ENCODE assay signal across 29 cellular contexts in the genomic region with DNA sequence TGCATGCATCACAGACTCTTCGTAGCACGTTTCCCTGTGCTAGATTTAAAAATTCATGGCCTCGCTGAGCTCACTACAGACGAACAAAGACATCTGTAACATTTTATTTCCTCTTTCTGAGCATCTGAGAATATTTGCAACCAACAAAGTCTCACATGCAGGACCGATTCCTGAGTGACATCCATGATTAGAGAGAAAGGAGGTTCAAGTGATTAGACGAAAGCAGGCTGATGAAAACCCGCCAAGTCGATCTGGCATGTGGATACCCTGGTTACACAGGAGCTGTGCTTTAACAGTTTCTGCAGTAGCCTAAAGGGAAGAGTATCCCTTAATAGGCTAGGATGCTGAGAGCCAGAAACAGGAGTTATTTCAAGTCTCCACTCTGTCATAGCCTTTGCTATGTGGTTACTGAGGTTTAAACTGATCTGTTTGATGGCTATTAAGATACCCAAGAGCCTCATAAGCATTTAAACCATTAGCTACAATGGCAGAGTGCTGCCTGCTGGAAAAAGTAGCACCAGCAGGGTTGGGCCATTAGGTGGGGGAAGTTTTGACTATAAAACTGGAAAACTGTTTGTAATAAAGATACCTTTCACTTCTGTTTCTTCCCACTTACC.
A peak's percentile ranks its signal among the peaks of the same experiment; 100 is the strongest.
DNase-seq lines count a peak whose midpoint lies in the region; ATAC-seq and TF ChIP-seq lines count a peak whose summit lies in the region.
"Had no signal": no experiment of that assay in that cellular context is flagged by ENCODE, and none has a peak within 500 bp of the region (broad histone marks: within the 10 kb centered on the region; RNA-seq: fewer than 3 reads in every experiment).

No MANE protein-coding gene starts in this region.

- peaks cover 28% of the 10 kb centered on the region for H3K36me3 Mint-ChIP-seq in activated T-cell treated with anti-CD3 and anti-CD28 coated beads, Interleukin-2, amount 50 U/mL, for 24 hours (ENCODE audit: low read depth)
- peaks cover 31% of the 10 kb centered on the region for H3K36me3 Mint-ChIP-seq in activated T-cell treated with anti-CD3 and anti-CD28 coated beads, Interleukin-2, amount 50 U/mL, for 4 hours (ENCODE audit: insufficient read depth)
- peaks cover 16% of the 10 kb centered on the region for H3K36me3 Mint-ChIP-seq in T-helper 17 cell (ENCODE audit: low read depth)
- H3K36me3 Mint-ChIP-seq: IgD-negative memory B cell had no signal

- H3K27me3 ChIP-seq in esophagus muscularis mucosa (peaks cover 0 to 13% (median 0%) of the 10 kb centered on the region in 4 donors), skeletal muscle tissue (ENCODE audit: control insufficient read depth in 3 of 3, insufficient read depth in 3 of 3, low read length in 3 of 3) (no peaks in the 10 kb centered on the region)
- H3K27me3 ChIP-seq: testis, uterus had no signal

- DNase-seq in activated T-cell treated with anti-CD3 and anti-CD28 coated beads, Interleukin-2, amount 50 U/mL, for 24 hours: no peak
- no peak for DNase-seq in activated T-cell treated with anti-CD3 and anti-CD28 coated beads, Interleukin-2, amount 50 U/mL, for 4 hours
- no peak for DNase-seq in T-helper 17 cell
- peak; percentile 68 for DNase-seq in esophagus muscularis mucosa (ENCODE audit: extremely low spot score)
- DNase-seq in activated effector memory CD4-positive, alpha-beta T cell treated with anti-CD3 and anti-CD28 coated beads, Interleukin-2, amount 50 U/mL, for 16 hours: no peak
- no peak for DNase-seq in NCI-H748 (lab: John Stamatoyannopoulos, UW; ENCODE audit: unreplicated experiment)
- DNase-seq: activated CD4-positive, alpha-beta T cell treated with anti-CD3 and anti-CD28 coated beads, Interleukin-2, amount 50 U/mL, for 48 hours; activated CD4-positive, CD25-positive, alpha-beta regulatory T cell; activated naive CD4-positive, alpha-beta T cell treated with anti-CD3 and anti-CD28 coated beads for 36 hours; COR-L47; DMS79 treated with DMSO at 0.1 percent for 48 hours; effector CD8-positive, alpha-beta T cell; H7; kidney glomerular epithelial cell; NCI-H1092 treated with DMSO at 0.1 percent for 48 hours; NCI-H1930; NCI-H526; posterior cingulate gyrus; SHP77 treated with DMSO at 0.1 percent for 48 hours; stimulated activated CD4-positive, alpha-beta T cell treated with anti-CD3 and anti-CD28 coated beads, Interleukin-15, amount 100 ng/mL, for 24 hours; stimulated activated naive CD4-positive, alpha-beta T cell; testis; uterus had no signal

- H3K9me3 Mint-ChIP-seq in activated T-cell treated with anti-CD3 and anti-CD28 coated beads, Interleukin-2, amount 50 U/mL, for 24 hours: peaks cover 4% of the 10 kb centered on the region
- H3K9me3 Mint-ChIP-seq in activated T-cell treated with anti-CD3 and anti-CD28 coated beads, Interleukin-2, amount 50 U/mL, for 4 hours: no peaks in the 10 kb centered on the region
- H3K9me3 Mint-ChIP-seq: activated naive CD4-positive, alpha-beta T cell treated with anti-CD3 and anti-CD28 coated beads for 36 hours; IgD-negative memory B cell had no signal

- TF ChIP-seq EP300 in esophagus muscularis mucosa (IDR thresholded peaks at IDR 0.05): no peak

- H3K27ac ChIP-seq in esophagus muscularis mucosa (replicated peaks in 1 of 4): no peak overlapping the region
- peak overlapping the region; percentile 96 for H3K27ac ChIP-seq in skeletal muscle tissue (ENCODE audit: low read depth, low read length)
- H3K27ac ChIP-seq: A549, testis, uterus had no signal

- TF ChIP-seq CTCF in esophagus muscularis mucosa (IDR thresholded peaks at IDR 0.05): no peak

- no peak for TF ChIP-seq POLR2A in esophagus muscularis mucosa (IDR thresholded peaks at IDR 0.05; ENCODE audit: low read depth)

- no peak overlapping the region for H3K4me3 Mint-ChIP-seq in activated T-cell treated with anti-CD3 and anti-CD28 coated beads, Interleukin-2, amount 50 U/mL, for 24 hours
- no peak overlapping the region for H3K4me3 Mint-ChIP-seq in activated T-cell treated with anti-CD3 and anti-CD28 coated beads, Interleukin-2, amount 50 U/mL, for 4 hours
- H3K4me3 Mint-ChIP-seq in T-helper 17 cell: no peak overlapping the region
- H3K4me3 Mint-ChIP-seq: IgD-negative memory B cell had no signal

- no peak for ATAC-seq in activated T-cell treated with anti-CD3 and anti-CD28 coated beads, Interleukin-2, amount 50 U/mL, for 4 hours
- ATAC-seq in T-helper 17 cell (no peak), HG03045 (IDR thresholded peaks at IDR 0.05; ENCODE audit: unreplicated experiment) (no peak)
- ATAC-seq: A549, Panc1, sciatic nerve had no signal

- H3K9ac ChIP-seq in skeletal muscle tissue (ENCODE audit: low read depth in 1 of 3, low read length in 3 of 3): no peak overlapping the region

- H3K36me3 ChIP-seq in esophagus muscularis mucosa: no peaks in the 10 kb centered on the region
- peaks cover 29 to 54% (median 29%) of the 10 kb centered on the region in 3 donors for H3K36me3 ChIP-seq in skeletal muscle tissue (ENCODE audit: control insufficient read depth in 3 of 3, insufficient read depth in 3 of 3, low read length in 3 of 3)
- H3K36me3 ChIP-seq: uterus had no signal

- H3K4me3 ChIP-seq in esophagus muscularis mucosa: no peak overlapping the region
- peak overlapping the region in 1 of 3 donors; percentile 17 for H3K4me3 ChIP-seq in skeletal muscle tissue (ENCODE audit: low read length in 3 of 3)
- H3K4me3 ChIP-seq: A549, testis, uterus had no signal

- H3K27ac Mint-ChIP-seq in activated T-cell treated with anti-CD3 and anti-CD28 coated beads, Interleukin-2, amount 50 U/mL, for 24 hours: peak overlapping the region; percentile 93
- peak overlapping the region; percentile 89 for H3K27ac Mint-ChIP-seq in T-helper 17 cell
- H3K27ac Mint-ChIP-seq: IgD-negative memory B cell had no signal

- peaks cover 27% of the 10 kb centered on the region for H3K4me1 Mint-ChIP-seq in activated T-cell treated with anti-CD3 and anti-CD28 coated beads, Interleukin-2, amount 50 U/mL, for 24 hours (ENCODE audit: low read depth)
- peaks cover 48% of the 10 kb centered on the region for H3K4me1 Mint-ChIP-seq in activated T-cell treated with anti-CD3 and anti-CD28 coated beads, Interleukin-2, amount 50 U/mL, for 4 hours (ENCODE audit: low read depth)
- H3K4me1 Mint-ChIP-seq in T-helper 17 cell: peaks cover 28% of the 10 kb centered on the region

- intact Hi-C loops in esophagus muscularis mucosa (cut with DNase I): no loop called here

- H3K4me1 ChIP-seq in esophagus muscularis mucosa (no peaks in the 10 kb centered on the region), skeletal muscle tissue (ENCODE audit: control insufficient read depth in 3 of 3, insufficient read depth in 3 of 3, low read length in 3 of 3) (peaks cover 24 to 29% (median 26%) of the 10 kb centered on the region in 3 donors)
- H3K4me1 ChIP-seq: testis, uterus had no signal

- H3K27me3 Mint-ChIP-seq in activated T-cell treated with anti-CD3 and anti-CD28 coated beads, Interleukin-2, amount 50 U/mL, for 24 hours: no peaks in the 10 kb centered on the region
- no peaks in the 10 kb centered on the region for H3K27me3 Mint-ChIP-seq in activated T-cell treated with anti-CD3 and anti-CD28 coated beads, Interleukin-2, amount 50 U/mL, for 4 hours (ENCODE audit: low read depth)
- H3K27me3 Mint-ChIP-seq in T-helper 17 cell: no peaks in the 10 kb centered on the region

- WGBS in esophagus muscularis mucosa: 83% methylated on average over 8 of the region's 8 CpGs

- H3K9me3 ChIP-seq in T-helper 17 cell (ENCODE audit: control insufficient read depth, low read length, poor library complexity, severe bottlenecking) (no peaks in the 10 kb centered on the region), esophagus muscularis mucosa (no peaks in the 10 kb centered on the region), skeletal muscle tissue (ENCODE audit: control insufficient read depth in 3 of 3, low read length in 3 of 3) (no peaks in the 10 kb centered on the region)
- H3K9me3 ChIP-seq: A549, testis, uterus had no signal
